In the genomic region with DNA sequence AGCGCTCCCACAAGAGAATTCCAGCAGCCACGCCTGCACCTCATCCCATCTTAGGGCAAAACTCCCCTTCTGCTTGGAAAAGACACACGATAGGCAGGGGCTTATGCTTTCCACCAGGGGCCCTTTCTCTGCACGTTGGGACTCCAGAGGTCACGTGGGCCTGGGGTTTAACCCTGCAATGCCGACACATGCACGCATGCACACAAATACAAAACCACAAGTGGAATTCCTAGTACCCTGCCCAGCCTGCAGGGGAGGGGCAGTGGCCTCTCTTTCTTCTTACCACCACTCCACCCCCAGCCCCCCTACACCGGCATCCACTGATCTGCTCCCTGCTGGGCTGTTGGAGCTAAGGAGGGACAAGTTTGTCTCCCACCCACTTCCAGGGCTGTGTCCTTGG, we compare ENCODE assay signal across 1 cellular context.
TF ChIP-seq lines count a peak whose summit lies in the region.

No MANE protein-coding gene starts in this region.

TF ChIP-seq in WTC11, 78 proteins besides CTCF, POLR2A, EP300 and RAD21 (continued from another document):
- TF ChIP-seq USF2 (CRISPR knock-in tag; IDR thresholded peaks at IDR 0.05) (peak; percentile 81), KAT7 (CRISPR knock-in tag; IDR thresholded peaks at IDR 0.05; ENCODE audit: borderline replicate concordance) (no peak), IRF1 (CRISPR knock-in tag; IDR thresholded peaks at IDR 0.05) (no peak)
